In the genomic region with DNA sequence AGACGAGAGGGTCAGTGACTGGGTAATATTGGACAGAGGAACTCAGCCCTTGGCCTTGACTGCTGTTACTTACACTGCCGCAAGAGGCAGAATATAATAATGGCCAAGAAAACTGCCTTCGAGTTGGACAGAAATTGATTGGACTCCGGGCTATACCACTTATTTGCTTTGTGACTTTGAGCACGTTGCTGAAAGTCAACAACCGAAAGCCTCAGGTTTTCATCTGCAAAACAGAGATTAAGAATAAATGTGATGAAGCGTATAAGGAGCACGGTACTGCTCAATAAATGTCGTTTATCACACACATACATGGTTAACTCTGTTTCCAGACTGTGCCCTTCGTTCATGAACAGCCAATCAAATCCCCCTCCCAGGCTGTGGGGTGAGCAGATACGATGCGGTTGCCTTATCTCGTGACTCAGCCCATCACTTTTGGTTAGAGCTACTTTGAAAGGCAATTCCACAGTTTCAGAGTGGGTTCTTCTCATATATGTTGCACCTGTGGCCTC, we compare ENCODE assay signal across 1 cellular context.
TF ChIP-seq lines count a peak whose summit lies in the region.

No MANE protein-coding gene starts in this region.

TF ChIP-seq in K562, 482 proteins besides CTCF, POLR2A, EP300 and RAD21 (continued from another document and continues in another):
- TF ChIP-seq, protein P1, sequence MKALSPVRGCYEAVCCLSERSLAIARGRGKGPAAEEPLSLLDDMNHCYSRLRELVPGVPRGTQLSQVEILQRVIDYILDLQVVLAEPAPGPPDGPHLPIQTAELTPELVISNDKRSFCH (CRISPR knock-in tag; IDR thresholded peaks at IDR 0.05), result no peak
- TF ChIP-seq, protein P1 (tag; IDR thresholded peaks at IDR 0.05), result peak; percentile 89
- TF ChIP-seq FOXA3 (CRISPR knock-in tag; conservative IDR thresholded peaks at IDR 0.05 in 1 of 2, IDR thresholded peaks at IDR 0.05 in 1 of 2) (peak; percentile 98 to 99), CBFA2T3 (IDR thresholded peaks at IDR 0.05) (peak; percentile 100), BCOR (IDR thresholded peaks at IDR 0.05) (peak; percentile 89), CXXC5 (CRISPR knock-in tag; IDR thresholded peaks at IDR 0.05) (peak; percentile 84), ESRRB (CRISPR knock-in tag; IDR thresholded peaks at IDR 0.05; ENCODE audit: borderline replicate concordance) (no peak), EGR1 (conservative IDR thresholded peaks at IDR 0.05) (no peak; the same call in 1 of the 2 replicates), SMAD4 (CRISPR knock-in tag; conservative IDR thresholded peaks at IDR 0.05) (peak; percentile 94), CREBBP (IDR thresholded peaks at IDR 0.05; ENCODE audit: low read depth, low read length) (no peak), RBM15 (IDR thresholded peaks at IDR 0.05; ENCODE audit: insufficient read depth, low read length) (no peak), ZNF76 (CRISPR knock-in tag; IDR thresholded peaks at IDR 0.05; ENCODE audit: borderline replicate concordance) (no peak), RNF2 (IDR thresholded peaks at IDR 0.05) (peak; percentile 90), ZNF561 (CRISPR knock-in tag; conservative IDR thresholded peaks at IDR 0.05) (no peak), CBFB (CRISPR knock-in tag; IDR thresholded peaks at IDR 0.05) (peak; percentile 98), RUNX1 (IDR thresholded peaks at IDR 0.05; ENCODE audit: low read depth) (peak; percentile 94), RBM25 (IDR thresholded peaks at IDR 0.05; ENCODE audit: low read depth, low read length, severe bottlenecking) (peak; percentile 54), ETV6 (IDR thresholded peaks at IDR 0.05; ENCODE audit: borderline replicate concordance in 1 of 2, low read depth in 2 of 2, low read length in 1 of 2) (peak in 1 of 2 experiments; percentile 60; a peak in 1 of 4 replicates), ETV6 (CRISPR knock-in tag; IDR thresholded peaks at IDR 0.05; ENCODE audit: borderline replicate concordance) (no peak), NR4A1 (CRISPR knock-in tag; IDR thresholded peaks at IDR 0.05) (no peak), NR4A1 (tag; IDR thresholded peaks at IDR 0.05) (peak; percentile 91), MTA3 (IDR thresholded peaks at IDR 0.05; ENCODE audit: borderline replicate concordance) (0 out of 2 replicates have a peak, but pooled peaks have one; percentile 60), XRCC5 (IDR thresholded peaks at IDR 0.05; ENCODE audit: low read depth, low read length) (no peak), HMGN3 (IDR thresholded peaks at IDR 0.05; ENCODE audit: borderline replicate concordance, extremely low read depth, insufficient read length, low read depth, low read length) (peak; percentile 98), SMAD1 (IDR thresholded peaks at IDR 0.05; ENCODE audit: low read depth, low read length, partially characterized antibody) (peak; percentile 59), FUS (optimal IDR thresholded peaks at IDR 0.05; ENCODE audit: low read depth, low read length) (no peak), CREM (IDR thresholded peaks at IDR 0.05; ENCODE audit: low read depth) (peak; percentile 69), ZNF77 (CRISPR knock-in tag; IDR thresholded peaks at IDR 0.05) (no peak), GABPA (tag; conservative IDR thresholded peaks at IDR 0.05; ENCODE audit: low read depth) (no peak), MYNN (IDR thresholded peaks at IDR 0.05) (0 out of 2 replicates have a peak, but pooled peaks have one; percentile 56), MYNN (CRISPR knock-in tag; IDR thresholded peaks at IDR 0.05) (no peak), HLTF (IDR thresholded peaks at IDR 0.05) (peak; percentile 71; the same call in 1 of the 2 replicates), KHSRP (IDR thresholded peaks at IDR 0.05) (peak; percentile 92), ZNF316 (IDR thresholded peaks at IDR 0.05) (no peak), TEAD4 (IDR thresholded peaks at IDR 0.05; ENCODE audit: low read length) (peak; percentile 100), TEAD4 (CRISPR knock-in tag; IDR thresholded peaks at IDR 0.05; ENCODE audit: borderline replicate concordance) (no peak), NFE2L1 (tag; IDR thresholded peaks at IDR 0.05; ENCODE audit: borderline replicate concordance, low read depth) (no peak)
- TF ChIP-seq, protein P2, sequence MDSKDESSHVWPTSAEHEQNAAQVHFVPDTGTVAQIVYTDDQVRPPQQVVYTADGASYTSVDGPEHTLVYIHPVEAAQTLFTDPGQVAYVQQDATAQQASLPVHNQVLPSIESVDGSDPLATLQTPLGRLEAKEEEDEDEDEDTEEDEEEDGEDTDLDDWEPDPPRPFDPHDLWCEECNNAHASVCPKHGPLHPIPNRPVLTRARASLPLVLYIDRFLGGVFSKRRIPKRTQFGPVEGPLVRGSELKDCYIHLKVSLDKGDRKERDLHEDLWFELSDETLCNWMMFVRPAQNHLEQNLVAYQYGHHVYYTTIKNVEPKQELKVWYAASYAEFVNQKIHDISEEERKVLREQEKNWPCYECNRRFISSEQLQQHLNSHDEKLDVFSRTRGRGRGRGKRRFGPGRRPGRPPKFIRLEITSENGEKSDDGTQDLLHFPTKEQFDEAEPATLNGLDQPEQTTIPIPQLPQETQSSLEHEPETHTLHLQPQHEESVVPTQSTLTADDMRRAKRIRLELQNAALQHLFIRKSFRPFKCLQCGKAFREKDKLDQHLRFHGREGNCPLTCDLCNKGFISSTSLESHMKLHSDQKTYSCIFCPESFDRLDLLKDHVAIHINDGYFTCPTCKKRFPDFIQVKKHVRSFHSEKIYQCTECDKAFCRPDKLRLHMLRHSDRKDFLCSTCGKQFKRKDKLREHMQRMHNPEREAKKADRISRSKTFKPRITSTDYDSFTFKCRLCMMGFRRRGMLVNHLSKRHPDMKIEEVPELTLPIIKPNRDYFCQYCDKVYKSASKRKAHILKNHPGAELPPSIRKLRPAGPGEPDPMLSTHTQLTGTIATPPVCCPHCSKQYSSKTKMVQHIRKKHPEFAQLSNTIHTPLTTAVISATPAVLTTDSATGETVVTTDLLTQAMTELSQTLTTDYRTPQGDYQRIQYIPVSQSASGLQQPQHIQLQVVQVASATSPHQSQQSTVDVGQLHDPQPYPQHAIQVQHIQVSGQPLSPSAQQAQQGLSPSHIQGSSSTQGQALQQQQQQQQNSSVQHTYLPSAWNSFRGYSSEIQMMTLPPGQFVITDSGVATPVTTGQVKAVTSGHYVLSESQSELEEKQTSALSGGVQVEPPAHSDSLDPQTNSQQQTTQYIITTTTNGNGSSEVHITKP (IDR thresholded peaks at IDR 0.05; ENCODE audit: partially characterized antibody), result peak; percentile 96
- TF ChIP-seq, protein P3, sequence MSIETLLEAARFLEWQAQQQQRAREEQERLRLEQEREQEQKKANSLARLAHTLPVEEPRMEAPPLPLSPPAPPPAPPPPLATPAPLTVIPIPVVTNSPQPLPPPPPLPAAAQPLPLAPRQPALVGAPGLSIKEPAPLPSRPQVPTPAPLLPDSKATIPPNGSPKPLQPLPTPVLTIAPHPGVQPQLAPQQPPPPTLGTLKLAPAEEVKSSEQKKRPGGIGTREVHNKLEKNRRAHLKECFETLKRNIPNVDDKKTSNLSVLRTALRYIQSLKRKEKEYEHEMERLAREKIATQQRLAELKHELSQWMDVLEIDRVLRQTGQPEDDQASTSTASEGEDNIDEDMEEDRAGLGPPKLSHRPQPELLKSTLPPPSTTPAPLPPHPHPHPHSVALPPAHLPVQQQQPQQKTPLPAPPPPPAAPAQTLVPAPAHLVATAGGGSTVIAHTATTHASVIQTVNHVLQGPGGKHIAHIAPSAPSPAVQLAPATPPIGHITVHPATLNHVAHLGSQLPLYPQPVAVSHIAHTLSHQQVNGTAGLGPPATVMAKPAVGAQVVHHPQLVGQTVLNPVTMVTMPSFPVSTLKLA (conservative IDR thresholded peaks at IDR 0.05), result peak; percentile 84 to 91
- TF ChIP-seq, protein P4, sequence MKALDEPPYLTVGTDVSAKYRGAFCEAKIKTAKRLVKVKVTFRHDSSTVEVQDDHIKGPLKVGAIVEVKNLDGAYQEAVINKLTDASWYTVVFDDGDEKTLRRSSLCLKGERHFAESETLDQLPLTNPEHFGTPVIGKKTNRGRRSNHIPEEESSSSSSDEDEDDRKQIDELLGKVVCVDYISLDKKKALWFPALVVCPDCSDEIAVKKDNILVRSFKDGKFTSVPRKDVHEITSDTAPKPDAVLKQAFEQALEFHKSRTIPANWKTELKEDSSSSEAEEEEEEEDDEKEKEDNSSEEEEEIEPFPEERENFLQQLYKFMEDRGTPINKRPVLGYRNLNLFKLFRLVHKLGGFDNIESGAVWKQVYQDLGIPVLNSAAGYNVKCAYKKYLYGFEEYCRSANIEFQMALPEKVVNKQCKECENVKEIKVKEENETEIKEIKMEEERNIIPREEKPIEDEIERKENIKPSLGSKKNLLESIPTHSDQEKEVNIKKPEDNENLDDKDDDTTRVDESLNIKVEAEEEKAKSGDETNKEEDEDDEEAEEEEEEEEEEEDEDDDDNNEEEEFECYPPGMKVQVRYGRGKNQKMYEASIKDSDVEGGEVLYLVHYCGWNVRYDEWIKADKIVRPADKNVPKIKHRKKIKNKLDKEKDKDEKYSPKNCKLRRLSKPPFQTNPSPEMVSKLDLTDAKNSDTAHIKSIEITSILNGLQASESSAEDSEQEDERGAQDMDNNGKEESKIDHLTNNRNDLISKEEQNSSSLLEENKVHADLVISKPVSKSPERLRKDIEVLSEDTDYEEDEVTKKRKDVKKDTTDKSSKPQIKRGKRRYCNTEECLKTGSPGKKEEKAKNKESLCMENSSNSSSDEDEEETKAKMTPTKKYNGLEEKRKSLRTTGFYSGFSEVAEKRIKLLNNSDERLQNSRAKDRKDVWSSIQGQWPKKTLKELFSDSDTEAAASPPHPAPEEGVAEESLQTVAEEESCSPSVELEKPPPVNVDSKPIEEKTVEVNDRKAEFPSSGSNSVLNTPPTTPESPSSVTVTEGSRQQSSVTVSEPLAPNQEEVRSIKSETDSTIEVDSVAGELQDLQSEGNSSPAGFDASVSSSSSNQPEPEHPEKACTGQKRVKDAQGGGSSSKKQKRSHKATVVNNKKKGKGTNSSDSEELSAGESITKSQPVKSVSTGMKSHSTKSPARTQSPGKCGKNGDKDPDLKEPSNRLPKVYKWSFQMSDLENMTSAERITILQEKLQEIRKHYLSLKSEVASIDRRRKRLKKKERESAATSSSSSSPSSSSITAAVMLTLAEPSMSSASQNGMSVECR (CRISPR knock-in tag; IDR thresholded peaks at IDR 0.05), result no peak
- TF ChIP-seq, protein P5, sequence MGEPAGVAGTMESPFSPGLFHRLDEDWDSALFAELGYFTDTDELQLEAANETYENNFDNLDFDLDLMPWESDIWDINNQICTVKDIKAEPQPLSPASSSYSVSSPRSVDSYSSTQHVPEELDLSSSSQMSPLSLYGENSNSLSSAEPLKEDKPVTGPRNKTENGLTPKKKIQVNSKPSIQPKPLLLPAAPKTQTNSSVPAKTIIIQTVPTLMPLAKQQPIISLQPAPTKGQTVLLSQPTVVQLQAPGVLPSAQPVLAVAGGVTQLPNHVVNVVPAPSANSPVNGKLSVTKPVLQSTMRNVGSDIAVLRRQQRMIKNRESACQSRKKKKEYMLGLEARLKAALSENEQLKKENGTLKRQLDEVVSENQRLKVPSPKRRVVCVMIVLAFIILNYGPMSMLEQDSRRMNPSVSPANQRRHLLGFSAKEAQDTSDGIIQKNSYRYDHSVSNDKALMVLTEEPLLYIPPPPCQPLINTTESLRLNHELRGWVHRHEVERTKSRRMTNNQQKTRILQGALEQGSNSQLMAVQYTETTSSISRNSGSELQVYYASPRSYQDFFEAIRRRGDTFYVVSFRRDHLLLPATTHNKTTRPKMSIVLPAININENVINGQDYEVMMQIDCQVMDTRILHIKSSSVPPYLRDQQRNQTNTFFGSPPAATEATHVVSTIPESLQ (CRISPR knock-in tag; IDR thresholded peaks at IDR 0.05), result no peak
- TF ChIP-seq, protein P6, sequence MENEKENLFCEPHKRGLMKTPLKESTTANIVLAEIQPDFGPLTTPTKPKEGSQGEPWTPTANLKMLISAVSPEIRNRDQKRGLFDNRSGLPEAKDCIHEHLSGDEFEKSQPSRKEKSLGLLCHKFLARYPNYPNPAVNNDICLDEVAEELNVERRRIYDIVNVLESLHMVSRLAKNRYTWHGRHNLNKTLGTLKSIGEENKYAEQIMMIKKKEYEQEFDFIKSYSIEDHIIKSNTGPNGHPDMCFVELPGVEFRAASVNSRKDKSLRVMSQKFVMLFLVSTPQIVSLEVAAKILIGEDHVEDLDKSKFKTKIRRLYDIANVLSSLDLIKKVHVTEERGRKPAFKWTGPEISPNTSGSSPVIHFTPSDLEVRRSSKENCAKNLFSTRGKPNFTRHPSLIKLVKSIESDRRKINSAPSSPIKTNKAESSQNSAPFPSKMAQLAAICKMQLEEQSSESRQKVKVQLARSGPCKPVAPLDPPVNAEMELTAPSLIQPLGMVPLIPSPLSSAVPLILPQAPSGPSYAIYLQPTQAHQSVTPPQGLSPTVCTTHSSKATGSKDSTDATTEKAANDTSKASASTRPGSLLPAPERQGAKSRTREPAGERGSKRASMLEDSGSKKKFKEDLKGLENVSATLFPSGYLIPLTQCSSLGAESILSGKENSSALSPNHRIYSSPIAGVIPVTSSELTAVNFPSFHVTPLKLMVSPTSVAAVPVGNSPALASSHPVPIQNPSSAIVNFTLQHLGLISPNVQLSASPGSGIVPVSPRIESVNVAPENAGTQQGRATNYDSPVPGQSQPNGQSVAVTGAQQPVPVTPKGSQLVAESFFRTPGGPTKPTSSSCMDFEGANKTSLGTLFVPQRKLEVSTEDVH (IDR thresholded peaks at IDR 0.05; ENCODE audit: low read depth, partially characterized antibody), result no peak
- TF ChIP-seq, protein P7, sequence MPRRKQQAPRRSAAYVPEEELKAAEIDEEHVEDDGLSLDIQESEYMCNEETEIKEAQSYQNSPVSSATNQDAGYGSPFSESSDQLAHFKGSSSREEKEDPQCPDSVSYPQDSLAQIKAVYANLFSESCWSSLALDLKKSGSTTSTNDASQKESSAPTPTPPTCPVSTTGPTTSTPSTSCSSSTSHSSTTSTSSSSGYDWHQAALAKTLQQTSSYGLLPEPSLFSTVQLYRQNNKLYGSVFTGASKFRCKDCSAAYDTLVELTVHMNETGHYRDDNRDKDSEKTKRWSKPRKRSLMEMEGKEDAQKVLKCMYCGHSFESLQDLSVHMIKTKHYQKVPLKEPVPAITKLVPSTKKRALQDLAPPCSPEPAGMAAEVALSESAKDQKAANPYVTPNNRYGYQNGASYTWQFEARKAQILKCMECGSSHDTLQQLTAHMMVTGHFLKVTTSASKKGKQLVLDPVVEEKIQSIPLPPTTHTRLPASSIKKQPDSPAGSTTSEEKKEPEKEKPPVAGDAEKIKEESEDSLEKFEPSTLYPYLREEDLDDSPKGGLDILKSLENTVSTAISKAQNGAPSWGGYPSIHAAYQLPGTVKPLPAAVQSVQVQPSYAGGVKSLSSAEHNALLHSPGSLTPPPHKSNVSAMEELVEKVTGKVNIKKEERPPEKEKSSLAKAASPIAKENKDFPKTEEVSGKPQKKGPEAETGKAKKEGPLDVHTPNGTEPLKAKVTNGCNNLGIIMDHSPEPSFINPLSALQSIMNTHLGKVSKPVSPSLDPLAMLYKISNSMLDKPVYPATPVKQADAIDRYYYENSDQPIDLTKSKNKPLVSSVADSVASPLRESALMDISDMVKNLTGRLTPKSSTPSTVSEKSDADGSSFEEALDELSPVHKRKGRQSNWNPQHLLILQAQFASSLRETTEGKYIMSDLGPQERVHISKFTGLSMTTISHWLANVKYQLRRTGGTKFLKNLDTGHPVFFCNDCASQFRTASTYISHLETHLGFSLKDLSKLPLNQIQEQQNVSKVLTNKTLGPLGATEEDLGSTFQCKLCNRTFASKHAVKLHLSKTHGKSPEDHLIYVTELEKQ (CRISPR knock-in tag; IDR thresholded peaks at IDR 0.05), result no peak
- TF ChIP-seq, protein P8, sequence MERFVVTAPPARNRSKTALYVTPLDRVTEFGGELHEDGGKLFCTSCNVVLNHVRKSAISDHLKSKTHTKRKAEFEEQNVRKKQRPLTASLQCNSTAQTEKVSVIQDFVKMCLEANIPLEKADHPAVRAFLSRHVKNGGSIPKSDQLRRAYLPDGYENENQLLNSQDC (CRISPR knock-in tag; IDR thresholded peaks at IDR 0.05), result no peak
